Comparison of ENCODE assay signal across 1 cellular context in the genomic region with DNA sequence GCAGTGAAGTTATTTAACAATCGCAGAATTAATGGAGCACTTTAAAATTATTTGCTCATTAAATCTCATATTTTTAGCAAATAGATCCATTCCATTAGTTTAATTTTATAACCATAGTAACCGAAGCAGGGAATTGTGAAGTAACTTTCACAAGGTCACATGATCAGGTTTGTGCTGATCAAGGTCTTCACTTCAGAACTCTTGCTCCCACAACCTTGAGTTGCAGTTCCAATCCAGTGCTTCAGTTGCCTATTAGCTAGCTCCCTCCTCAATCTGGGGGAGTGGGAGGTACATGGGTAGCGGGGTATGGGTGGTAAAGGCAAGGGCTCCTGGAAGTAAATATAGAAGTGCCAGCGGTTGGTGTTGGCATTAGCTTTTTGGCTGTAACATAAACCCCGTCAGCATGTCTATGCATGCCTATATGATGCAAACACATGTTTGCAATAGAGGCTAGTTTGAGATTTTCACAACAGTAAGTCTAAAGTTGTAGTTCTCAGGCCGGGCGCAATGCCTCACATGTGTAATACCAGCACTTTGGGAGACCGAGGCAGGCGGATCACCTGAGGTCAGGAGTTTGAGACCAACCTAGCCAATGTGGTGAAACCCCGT.
TF ChIP-seq lines count a peak whose summit lies in the region.

No MANE protein-coding gene starts in this region.

TF ChIP-seq in GM23338, 12 proteins besides CTCF, POLR2A, EP300 and RAD21 (continued from another document):
- TF ChIP-seq, protein P1, sequence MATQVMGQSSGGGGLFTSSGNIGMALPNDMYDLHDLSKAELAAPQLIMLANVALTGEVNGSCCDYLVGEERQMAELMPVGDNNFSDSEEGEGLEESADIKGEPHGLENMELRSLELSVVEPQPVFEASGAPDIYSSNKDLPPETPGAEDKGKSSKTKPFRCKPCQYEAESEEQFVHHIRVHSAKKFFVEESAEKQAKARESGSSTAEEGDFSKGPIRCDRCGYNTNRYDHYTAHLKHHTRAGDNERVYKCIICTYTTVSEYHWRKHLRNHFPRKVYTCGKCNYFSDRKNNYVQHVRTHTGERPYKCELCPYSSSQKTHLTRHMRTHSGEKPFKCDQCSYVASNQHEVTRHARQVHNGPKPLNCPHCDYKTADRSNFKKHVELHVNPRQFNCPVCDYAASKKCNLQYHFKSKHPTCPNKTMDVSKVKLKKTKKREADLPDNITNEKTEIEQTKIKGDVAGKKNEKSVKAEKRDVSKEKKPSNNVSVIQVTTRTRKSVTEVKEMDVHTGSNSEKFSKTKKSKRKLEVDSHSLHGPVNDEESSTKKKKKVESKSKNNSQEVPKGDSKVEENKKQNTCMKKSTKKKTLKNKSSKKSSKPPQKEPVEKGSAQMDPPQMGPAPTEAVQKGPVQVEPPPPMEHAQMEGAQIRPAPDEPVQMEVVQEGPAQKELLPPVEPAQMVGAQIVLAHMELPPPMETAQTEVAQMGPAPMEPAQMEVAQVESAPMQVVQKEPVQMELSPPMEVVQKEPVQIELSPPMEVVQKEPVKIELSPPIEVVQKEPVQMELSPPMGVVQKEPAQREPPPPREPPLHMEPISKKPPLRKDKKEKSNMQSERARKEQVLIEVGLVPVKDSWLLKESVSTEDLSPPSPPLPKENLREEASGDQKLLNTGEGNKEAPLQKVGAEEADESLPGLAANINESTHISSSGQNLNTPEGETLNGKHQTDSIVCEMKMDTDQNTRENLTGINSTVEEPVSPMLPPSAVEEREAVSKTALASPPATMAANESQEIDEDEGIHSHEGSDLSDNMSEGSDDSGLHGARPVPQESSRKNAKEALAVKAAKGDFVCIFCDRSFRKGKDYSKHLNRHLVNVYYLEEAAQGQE (IDR thresholded peaks at IDR 0.05; ENCODE audit: unreplicated experiment) = no peak
- TF ChIP-seq CREB1 (CRISPR knock-in tag; IDR thresholded peaks at IDR 0.05; ENCODE audit: low read depth) (no peak), ZNF114 (CRISPR knock-in tag; IDR thresholded peaks at IDR 0.05) (no peak), NANOG (IDR thresholded peaks at IDR 0.05; ENCODE audit: borderline replicate concordance) (no peak), ZNF331 (CRISPR knock-in tag; IDR thresholded peaks at IDR 0.05; ENCODE audit: low read depth) (no peak), POLR2AphosphoS5 (IDR thresholded peaks at IDR 0.05; ENCODE audit: low read depth) (no peak), EZH2 (IDR thresholded peaks at IDR 0.05; ENCODE audit: low read depth, unreplicated experiment) (no peak), JUNB (IDR thresholded peaks at IDR 0.05; ENCODE audit: unreplicated experiment) (no peak)
- TF ChIP-seq, protein P2, sequence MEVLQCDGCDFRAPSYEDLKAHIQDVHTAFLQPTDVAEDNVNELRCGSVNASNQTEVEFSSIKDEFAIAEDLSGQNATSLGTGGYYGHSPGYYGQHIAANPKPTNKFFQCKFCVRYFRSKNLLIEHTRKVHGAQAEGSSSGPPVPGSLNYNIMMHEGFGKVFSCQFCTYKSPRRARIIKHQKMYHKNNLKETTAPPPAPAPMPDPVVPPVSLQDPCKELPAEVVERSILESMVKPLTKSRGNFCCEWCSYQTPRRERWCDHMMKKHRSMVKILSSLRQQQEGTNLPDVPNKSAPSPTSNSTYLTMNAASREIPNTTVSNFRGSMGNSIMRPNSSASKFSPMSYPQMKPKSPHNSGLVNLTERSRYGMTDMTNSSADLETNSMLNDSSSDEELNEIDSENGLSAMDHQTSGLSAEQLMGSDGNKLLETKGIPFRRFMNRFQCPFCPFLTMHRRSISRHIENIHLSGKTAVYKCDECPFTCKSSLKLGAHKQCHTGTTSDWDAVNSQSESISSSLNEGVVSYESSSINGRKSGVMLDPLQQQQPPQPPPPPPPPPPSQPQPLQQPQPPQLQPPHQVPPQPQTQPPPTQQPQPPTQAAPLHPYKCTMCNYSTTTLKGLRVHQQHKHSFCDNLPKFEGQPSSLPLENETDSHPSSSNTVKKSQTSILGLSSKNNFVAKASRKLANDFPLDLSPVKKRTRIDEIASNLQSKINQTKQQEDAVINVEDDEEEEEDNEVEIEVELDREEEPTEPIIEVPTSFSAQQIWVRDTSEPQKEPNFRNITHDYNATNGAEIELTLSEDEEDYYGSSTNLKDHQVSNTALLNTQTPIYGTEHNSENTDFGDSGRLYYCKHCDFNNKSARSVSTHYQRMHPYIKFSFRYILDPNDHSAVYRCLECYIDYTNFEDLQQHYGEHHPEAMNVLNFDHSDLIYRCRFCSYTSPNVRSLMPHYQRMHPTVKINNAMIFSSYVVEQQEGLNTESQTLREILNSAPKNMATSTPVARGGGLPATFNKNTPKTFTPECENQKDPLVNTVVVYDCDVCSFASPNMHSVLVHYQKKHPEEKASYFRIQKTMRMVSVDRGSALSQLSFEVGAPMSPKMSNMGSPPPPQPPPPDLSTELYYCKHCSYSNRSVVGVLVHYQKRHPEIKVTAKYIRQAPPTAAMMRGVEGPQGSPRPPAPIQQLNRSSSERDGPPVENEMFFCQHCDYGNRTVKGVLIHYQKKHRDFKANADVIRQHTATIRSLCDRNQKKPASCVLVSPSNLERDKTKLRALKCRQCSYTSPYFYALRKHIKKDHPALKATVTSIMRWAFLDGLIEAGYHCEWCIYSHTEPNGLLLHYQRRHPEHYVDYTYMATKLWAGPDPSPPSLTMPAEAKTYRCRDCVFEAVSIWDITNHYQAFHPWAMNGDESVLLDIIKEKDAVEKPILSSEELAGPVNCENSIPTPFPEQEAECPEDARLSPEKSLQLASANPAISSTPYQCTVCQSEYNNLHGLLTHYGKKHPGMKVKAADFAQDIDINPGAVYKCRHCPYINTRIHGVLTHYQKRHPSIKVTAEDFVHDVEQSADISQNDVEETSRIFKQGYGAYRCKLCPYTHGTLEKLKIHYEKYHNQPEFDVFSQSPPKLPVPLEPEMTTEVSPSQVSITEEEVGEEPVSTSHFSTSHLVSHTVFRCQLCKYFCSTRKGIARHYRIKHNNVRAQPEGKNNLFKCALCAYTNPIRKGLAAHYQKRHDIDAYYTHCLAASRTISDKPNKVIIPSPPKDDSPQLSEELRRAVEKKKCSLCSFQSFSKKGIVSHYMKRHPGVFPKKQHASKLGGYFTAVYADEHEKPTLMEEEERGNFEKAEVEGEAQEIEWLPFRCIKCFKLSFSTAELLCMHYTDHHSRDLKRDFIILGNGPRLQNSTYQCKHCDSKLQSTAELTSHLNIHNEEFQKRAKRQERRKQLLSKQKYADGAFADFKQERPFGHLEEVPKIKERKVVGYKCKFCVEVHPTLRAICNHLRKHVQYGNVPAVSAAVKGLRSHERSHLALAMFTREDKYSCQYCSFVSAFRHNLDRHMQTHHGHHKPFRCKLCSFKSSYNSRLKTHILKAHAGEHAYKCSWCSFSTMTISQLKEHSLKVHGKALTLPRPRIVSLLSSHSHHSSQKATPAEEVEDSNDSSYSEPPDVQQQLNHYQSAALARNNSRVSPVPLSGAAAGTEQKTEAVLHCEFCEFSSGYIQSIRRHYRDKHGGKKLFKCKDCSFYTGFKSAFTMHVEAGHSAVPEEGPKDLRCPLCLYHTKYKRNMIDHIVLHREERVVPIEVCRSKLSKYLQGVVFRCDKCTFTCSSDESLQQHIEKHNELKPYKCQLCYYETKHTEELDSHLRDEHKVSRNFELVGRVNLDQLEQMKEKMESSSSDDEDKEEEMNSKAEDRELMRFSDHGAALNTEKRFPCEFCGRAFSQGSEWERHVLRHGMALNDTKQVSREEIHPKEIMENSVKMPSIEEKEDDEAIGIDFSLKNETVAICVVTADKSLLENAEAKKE (CRISPR knock-in tag; IDR thresholded peaks at IDR 0.05) = no peak
- TF ChIP-seq, protein P3, sequence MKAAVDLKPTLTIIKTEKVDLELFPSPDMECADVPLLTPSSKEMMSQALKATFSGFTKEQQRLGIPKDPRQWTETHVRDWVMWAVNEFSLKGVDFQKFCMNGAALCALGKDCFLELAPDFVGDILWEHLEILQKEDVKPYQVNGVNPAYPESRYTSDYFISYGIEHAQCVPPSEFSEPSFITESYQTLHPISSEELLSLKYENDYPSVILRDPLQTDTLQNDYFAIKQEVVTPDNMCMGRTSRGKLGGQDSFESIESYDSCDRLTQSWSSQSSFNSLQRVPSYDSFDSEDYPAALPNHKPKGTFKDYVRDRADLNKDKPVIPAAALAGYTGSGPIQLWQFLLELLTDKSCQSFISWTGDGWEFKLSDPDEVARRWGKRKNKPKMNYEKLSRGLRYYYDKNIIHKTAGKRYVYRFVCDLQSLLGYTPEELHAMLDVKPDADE (IDR thresholded peaks at IDR 0.05) = no peak
